ENCODE assay signal across 8 cellular contexts in genomic region chr16:28491970-28492474, GRCh38. TPM values are rescaled to one million over a fixed set of nuclear protein-coding genes. Genes with fewer than 3 reads are reported as not detected.
DNase-seq lines count a peak whose midpoint lies in the region; ATAC-seq and TF ChIP-seq lines count a peak whose summit lies in the region.

Gene CLN3, minus strand, starts transcription at chr16:28492074. Its CDS starts 315 bp downstream, at chr16:28491759.

- peaks cover 7% of the 10 kb centered on the region for H3K79me2 ChIP-seq in mammary epithelial cell (ENCODE audit: insufficient read depth, low read length)

- DNase-seq in ACHN (peak; percentile 96), NCI-H2227 treated with DMSO at 0.1 percent for 48 hours (lab: John Stamatoyannopoulos, UW) (peak; percentile 99), mammary epithelial cell (peak; percentile 91), iPS-NIHi11 (ENCODE audit: low spot score) (peak; percentile 95)

- H3K4me3 ChIP-seq in WI38 (ENCODE audit: low read depth, low read length): peak within 1 kb of the TSS; percentile 94
- peak within 1 kb of the TSS; percentile 66 to 78 (median 78) for H3K4me3 ChIP-seq in mammary epithelial cell (replicated peaks in 1 of 3; ENCODE audit: insufficient read depth in 1 of 3, low read depth in 2 of 3, low read length in 3 of 3)
- peak within 1 kb of the TSS; percentile 66 to 94 (median 80) for H3K4me3 ChIP-seq in skin epidermis

- peaks cover 7% of the 10 kb centered on the region for H3K4me1 ChIP-seq in mammary epithelial cell (ENCODE audit: insufficient read depth, low read length)

- dilution Hi-C loops in mammary epithelial cell (cut with HindIII; ENCODE audit: low sequenced_read_pairs): no loop called here

- no peaks in the 10 kb centered on the region for H3K27me3 ChIP-seq in mammary epithelial cell (ENCODE audit: insufficient read depth, low read length)

- TF ChIP-seq CTCF in WI38 (IDR thresholded peaks at IDR 0.05; ENCODE audit: low read depth, low read length) (no peak), mammary epithelial cell (conservative IDR thresholded peaks at IDR 0.05 in 1 of 2, IDR thresholded peaks at IDR 0.05 in 1 of 2; ENCODE audit: extremely low read depth in 1 of 2, insufficient read depth in 1 of 2, low read depth in 1 of 2, low read length in 2 of 2) (no peak)

- CTCF ChIA-PET in mammary epithelial cell (lab: Charles Lee; ENCODE audit: low non-redundant PET): no interaction called here

- peak within 1 kb of the TSS; percentile 98 for H2AFZ ChIP-seq in mammary epithelial cell (ENCODE audit: low read depth, low read length)

- H3K4me2 ChIP-seq in mammary epithelial cell (ENCODE audit: insufficient read depth, low read depth, low read length): peak within 1 kb of the TSS; percentile 94

- in situ Hi-C loops in ACHN (cut with HindIII; ENCODE audit: low pct_ligation_motif_present, low pct_unique_long_range_greater_than_20kb, low sequenced_read_pairs) (no loop called here), mammary epithelial cell (cut with MboI; ENCODE audit: low sequenced_read_pairs in 2 of 2) (loop anchor here in 1 of 2 donors (10.0 kb wide), 1 partner anchor 53 kb away; no protein-coding TSS in a partner anchor)

- H3K9ac ChIP-seq in mammary epithelial cell (ENCODE audit: insufficient read depth, low read length): peak within 1 kb of the TSS; percentile 98

- ATAC-seq in GM18873 (IDR thresholded peaks at IDR 0.05; ENCODE audit: low FRiP score, unreplicated experiment): peak; percentile 66
- ATAC-seq in HG03139 (IDR thresholded peaks at IDR 0.05; ENCODE audit: unreplicated experiment): peak; percentile 53

- 8% methylated on average over 14 of the region's 21 CpGs for WGBS in mammary epithelial cell (ENCODE audit: low coverage, missing lambda C conversion rate)

- TSS peak; percentile 65 for BruUV-seq in mammary epithelial cell (replicated peaks; lab: Mats Ljungman, UMichigan)

- H4K20me1 ChIP-seq in mammary epithelial cell (ENCODE audit: insufficient read depth, low read length): no peaks in the 10 kb centered on the region

- no peaks in the 10 kb centered on the region for H3K9me3 ChIP-seq in mammary epithelial cell (replicated peaks; ENCODE audit: insufficient read depth, low read length)

- intact Hi-C loops in mammary epithelial cell (cut with micrococcal nuclease): loop anchor here (5.0 to 10.0 kb wide), 2 partner anchors 45 to 113 kb away; partner anchors contain the start of gene NUPR1

- H3K36me3 ChIP-seq in mammary epithelial cell (ENCODE audit: insufficient read depth, low read length): peaks cover 3% of the 10 kb centered on the region

- H3K27ac ChIP-seq in mammary epithelial cell (ENCODE audit: insufficient read depth, low read depth, low read length) (peak within 1 kb of the TSS; percentile 95), skin epidermis (peak within 1 kb of the TSS; percentile 68 to 100 (median 97))

RNA-seq across cellular contexts. Expression of gene CLN3, which starts in this region (rescaled TPM):
- 10 to 100 TPM; 14.2 to 23.2 TPM for total RNA-seq in mammary epithelial cell
- polyA plus RNA-seq in mammary epithelial cell: 23.5 TPM
- 5.9 TPM for polyA minus RNA-seq in mammary epithelial cell

Comparison
In these comparisons a context has a peak if more than half of its experiments do, and no peak if none do; other contexts are left out.
1. Peak in every context shown above with its lines: DNase-seq, ATAC-seq, H3K4me3 ChIP-seq and H3K27ac ChIP-seq.